In the genomic region with DNA sequence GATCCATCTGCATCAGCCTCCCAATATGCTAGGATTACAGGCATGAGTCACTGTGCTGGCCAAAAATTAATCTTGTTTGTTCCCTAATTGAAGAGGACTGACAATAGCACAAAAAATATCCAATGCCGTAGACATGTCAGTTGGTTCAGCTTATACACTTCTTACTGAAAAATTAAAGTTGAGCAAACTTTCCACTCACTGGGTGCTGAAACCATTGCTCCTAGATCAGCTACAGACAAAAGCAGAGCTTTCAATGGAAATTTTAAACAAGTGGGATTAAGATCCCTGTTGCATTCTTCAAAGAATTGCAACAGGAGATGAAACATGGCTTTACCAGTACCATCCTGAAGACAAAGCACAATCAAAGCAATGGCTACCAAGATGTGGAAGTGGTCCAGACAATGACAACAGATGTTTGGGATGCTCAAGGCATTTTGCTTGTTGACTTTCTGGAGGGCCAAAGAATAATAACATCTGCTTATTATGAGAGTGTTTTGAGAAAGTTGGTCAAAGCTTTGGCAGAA, we compare ENCODE assay signal across 2 cellular contexts.
TF ChIP-seq lines count a peak whose summit lies in the region.

No MANE protein-coding gene starts in this region.

TF ChIP-seq in SK-N-SH, 30 proteins besides CTCF, POLR2A, EP300 and RAD21 (continued from another document):
- TF ChIP-seq, protein P1, sequence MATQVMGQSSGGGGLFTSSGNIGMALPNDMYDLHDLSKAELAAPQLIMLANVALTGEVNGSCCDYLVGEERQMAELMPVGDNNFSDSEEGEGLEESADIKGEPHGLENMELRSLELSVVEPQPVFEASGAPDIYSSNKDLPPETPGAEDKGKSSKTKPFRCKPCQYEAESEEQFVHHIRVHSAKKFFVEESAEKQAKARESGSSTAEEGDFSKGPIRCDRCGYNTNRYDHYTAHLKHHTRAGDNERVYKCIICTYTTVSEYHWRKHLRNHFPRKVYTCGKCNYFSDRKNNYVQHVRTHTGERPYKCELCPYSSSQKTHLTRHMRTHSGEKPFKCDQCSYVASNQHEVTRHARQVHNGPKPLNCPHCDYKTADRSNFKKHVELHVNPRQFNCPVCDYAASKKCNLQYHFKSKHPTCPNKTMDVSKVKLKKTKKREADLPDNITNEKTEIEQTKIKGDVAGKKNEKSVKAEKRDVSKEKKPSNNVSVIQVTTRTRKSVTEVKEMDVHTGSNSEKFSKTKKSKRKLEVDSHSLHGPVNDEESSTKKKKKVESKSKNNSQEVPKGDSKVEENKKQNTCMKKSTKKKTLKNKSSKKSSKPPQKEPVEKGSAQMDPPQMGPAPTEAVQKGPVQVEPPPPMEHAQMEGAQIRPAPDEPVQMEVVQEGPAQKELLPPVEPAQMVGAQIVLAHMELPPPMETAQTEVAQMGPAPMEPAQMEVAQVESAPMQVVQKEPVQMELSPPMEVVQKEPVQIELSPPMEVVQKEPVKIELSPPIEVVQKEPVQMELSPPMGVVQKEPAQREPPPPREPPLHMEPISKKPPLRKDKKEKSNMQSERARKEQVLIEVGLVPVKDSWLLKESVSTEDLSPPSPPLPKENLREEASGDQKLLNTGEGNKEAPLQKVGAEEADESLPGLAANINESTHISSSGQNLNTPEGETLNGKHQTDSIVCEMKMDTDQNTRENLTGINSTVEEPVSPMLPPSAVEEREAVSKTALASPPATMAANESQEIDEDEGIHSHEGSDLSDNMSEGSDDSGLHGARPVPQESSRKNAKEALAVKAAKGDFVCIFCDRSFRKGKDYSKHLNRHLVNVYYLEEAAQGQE (IDR thresholded peaks at IDR 0.05; ENCODE audit: low read depth, low read length), result peak; percentile 38; the same call in 1 of the 2 replicates

TF ChIP-seq in SK-N-SH treated with all-trans-retinoic acid at 6 μM for 48 hours, 23 proteins besides CTCF, POLR2A, EP300 and RAD21 (continued from another document):
- TF ChIP-seq, protein P2, sequence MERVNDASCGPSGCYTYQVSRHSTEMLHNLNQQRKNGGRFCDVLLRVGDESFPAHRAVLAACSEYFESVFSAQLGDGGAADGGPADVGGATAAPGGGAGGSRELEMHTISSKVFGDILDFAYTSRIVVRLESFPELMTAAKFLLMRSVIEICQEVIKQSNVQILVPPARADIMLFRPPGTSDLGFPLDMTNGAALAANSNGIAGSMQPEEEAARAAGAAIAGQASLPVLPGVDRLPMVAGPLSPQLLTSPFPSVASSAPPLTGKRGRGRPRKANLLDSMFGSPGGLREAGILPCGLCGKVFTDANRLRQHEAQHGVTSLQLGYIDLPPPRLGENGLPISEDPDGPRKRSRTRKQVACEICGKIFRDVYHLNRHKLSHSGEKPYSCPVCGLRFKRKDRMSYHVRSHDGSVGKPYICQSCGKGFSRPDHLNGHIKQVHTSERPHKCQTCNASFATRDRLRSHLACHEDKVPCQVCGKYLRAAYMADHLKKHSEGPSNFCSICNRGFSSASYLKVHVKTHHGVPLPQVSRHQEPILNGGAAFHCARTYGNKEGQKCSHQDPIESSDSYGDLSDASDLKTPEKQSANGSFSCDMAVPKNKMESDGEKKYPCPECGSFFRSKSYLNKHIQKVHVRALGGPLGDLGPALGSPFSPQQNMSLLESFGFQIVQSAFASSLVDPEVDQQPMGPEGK (CRISPR knock-in tag; IDR thresholded peaks at IDR 0.05; ENCODE audit: borderline replicate concordance), result no peak
- TF ChIP-seq ARNTL (CRISPR knock-in tag; IDR thresholded peaks at IDR 0.05; ENCODE audit: borderline replicate concordance, low read depth) (no peak), PPARA (CRISPR knock-in tag; IDR thresholded peaks at IDR 0.05; ENCODE audit: borderline replicate concordance) (no peak), TOX (CRISPR knock-in tag; IDR thresholded peaks at IDR 0.05; ENCODE audit: borderline replicate concordance) (no peak), ZC3H10 (CRISPR knock-in tag; IDR thresholded peaks at IDR 0.05) (no peak), SNAI2 (CRISPR knock-in tag; IDR thresholded peaks at IDR 0.05) (no peak), ZNF8 (CRISPR knock-in tag; IDR thresholded peaks at IDR 0.05) (no peak), RARB (CRISPR knock-in tag; IDR thresholded peaks at IDR 0.05) (no peak), OSR1 (CRISPR knock-in tag; IDR thresholded peaks at IDR 0.05) (no peak), ISL1 (CRISPR knock-in tag; IDR thresholded peaks at IDR 0.05) (no peak)
